In genomic region chr19:16327911-16328823, GRCh38 we compare ENCODE assay signal across 8 cellular contexts. TPM values are rescaled to one million over a fixed set of nuclear protein-coding genes. Genes with fewer than 3 reads are reported as not detected.
DNase-seq lines count a peak whose midpoint lies in the region; ATAC-seq and TF ChIP-seq lines count a peak whose summit lies in the region.

No MANE protein-coding gene starts in this region.

- H3K4me3 ChIP-seq in HAP-1 = no peak overlapping the region

- peaks cover 49 to 59% (median 55%) of the 10 kb centered on the region in 3 donors for H3K4me1 Mint-ChIP-seq in T-cell

- H3K4me1 ChIP-seq in HAP-1 = peaks cover 3% of the 10 kb centered on the region; the same call in 1 of the 2 replicates

- ATAC-seq in GM18505 (IDR thresholded peaks at IDR 0.05; ENCODE audit: unreplicated experiment) (no peak), T-cell (replicated peaks in 1 of 4) (no peak)

- CTCF ChIA-PET in T-cell (lab: Charles Lee) = interaction anchor here (0.6 to 3.5 kb wide), 9 partner anchors 14 to 81 kb away, joined by 3 to 20 read pairs (median 6); no protein-coding TSS in a partner anchor

- peak overlapping the region; percentile 98 to 100 (median 99) for H3K4me3 Mint-ChIP-seq in T-cell

- POLR2A ChIA-PET in T-cell (lab: Charles Lee) = interaction anchor here (0.6 to 6.0 kb wide), 15 partner anchors 12 to 82 kb away, joined by 3 to 135 read pairs (median 6); no protein-coding TSS in a partner anchor

- no peaks in the 10 kb centered on the region for H3K9me3 ChIP-seq in HAP-1

- TF ChIP-seq POLR2A in GM18505 (IDR thresholded peaks at IDR 0.05; ENCODE audit: borderline replicate concordance, extremely low read depth, insufficient read depth, insufficient read length) = peak; percentile 44

- no peaks in the 10 kb centered on the region for H3K36me3 ChIP-seq in HAP-1 (replicated peaks)

- H3K9me3 Mint-ChIP-seq in T-cell = no peaks in the 10 kb centered on the region

- H3K27me3 Mint-ChIP-seq in T-cell = peaks cover 0 to 5% of the 10 kb centered on the region in 2 donors

- peaks cover 42% of the 10 kb centered on the region for H3K36me3 Mint-ChIP-seq in T-cell

- peak overlapping the region; percentile 95 to 98 for H3K27ac Mint-ChIP-seq in T-cell

- H3K27ac ChIP-seq in caudate nucleus (ENCODE audit: low read depth, low read length) = peak overlapping the region; percentile 85

- in situ Hi-C loops in HAP-1 (cut with MboI; ENCODE audit: low sequenced_read_pairs) = no loop called here

- H3K27me3 ChIP-seq in HAP-1 (ENCODE audit: low read depth) = no peaks in the 10 kb centered on the region

- DNase-seq in T-cell (peak; percentile 44 to 78 (median 61)), caudate nucleus (lab: John Stamatoyannopoulos, UW) (peak in 18 of 61 donors; percentile 2 to 45 (median 15)), lung microvascular endothelial cell (ENCODE audit: low read depth in 2 of 2) (peak; percentile 86 to 91), superior temporal gyrus (ENCODE audit: extremely low spot score) (peak; percentile 63), DMS114 treated with DMSO at 0.1 percent for 48 hours (lab: John Stamatoyannopoulos, UW; ENCODE audit: unreplicated experiment) (no peak), HUDEP-2 (lab: John Stamatoyannopoulos, UW; ENCODE audit: unreplicated experiment in 76 of 76) (no peak), HAP-1 (ENCODE audit: low spot score in 2 of 2) (no peak)

RNA-seq across cellular contexts. Expression of gene KLF2, which starts 3.5 kb away (rescaled TPM):
- total RNA-seq in T-cell = 100 to 1,000 TPM; 612 to 721 (median 621) TPM
- total RNA-seq in lung microvascular endothelial cell = 2.6 and 10.1 TPM in 2 replicates

Comparison
In these comparisons a context has a peak if more than half of its experiments do, and no peak if none do; other contexts are left out.
1. DNase-seq: peak in T-cell (34 of 34), lung microvascular endothelial cell (2 of 2) and superior temporal gyrus (single experiment); none in DMS114 treated with DMSO at 0.1 percent for 48 hours (single experiment), HUDEP-2 (0 of 76) and HAP-1 (0 of 2).
2. RNA of gene KLF2, which starts 3.5 kb away (total RNA-seq): 612 to 721 TPM in T-cell; 2.6 to 10.1 TPM in lung microvascular endothelial cell; every median in the first group is over 10 times any median in the second.